In genomic region chr22:45199723-45200122, GRCh38 we compare ENCODE assay signal across 20 cellular contexts. TPM values are rescaled to one million over a fixed set of nuclear protein-coding genes. Genes with fewer than 3 reads are reported as not detected.
DNase-seq lines count a peak whose midpoint lies in the region; ATAC-seq, FAIRE-seq and TF ChIP-seq lines count a peak whose summit lies in the region.
"Had no signal": no experiment of that assay in that cellular context is flagged by ENCODE, and none has a peak within 500 bp of the region (broad histone marks: within the 10 kb centered on the region; RNA-seq: fewer than 3 reads in every experiment).

No MANE protein-coding gene starts in this region.

- H3K4me3 ChIP-seq in GM12878 (no peak overlapping the region), mesenchymal stem cell (ENCODE audit: insufficient read depth in 1 of 2, low read depth in 1 of 2, low read length in 2 of 2) (no peak overlapping the region), spleen (no peak overlapping the region)
- no peak overlapping the region for H3K4me3 ChIP-seq in CD8-positive, alpha-beta T cell (ENCODE audit: low read depth, low read length)
- H3K4me3 ChIP-seq: A549, Peyer's patch, SJCRH30 had no signal

- no peak for TF ChIP-seq RAD21 in GM12878 (IDR thresholded peaks at IDR 0.05; ENCODE audit: insufficient read depth, low read depth, low read length)

- TF ChIP-seq POLR2A in GM12878 (IDR thresholded peaks at IDR 0.05; ENCODE audit: low read depth, low read length) (no peak), spleen (IDR thresholded peaks at IDR 0.05) (no peak)

- BruUV-seq in GM12878 (replicated peaks; lab: Mats Ljungman, UMichigan): no TSS peak

- no peak overlapping the region for H2BK120ac ChIP-seq in mesenchymal stem cell (ENCODE audit: low read depth, low read length)

- H2BK12ac ChIP-seq in mesenchymal stem cell (ENCODE audit: low read length in 2 of 2): peak overlapping the region in 1 of 2 experiments; percentile 98

- no peaks in the 10 kb centered on the region for H3K4me1 Mint-ChIP-seq in CD8-positive, alpha-beta T cell (ENCODE audit: low read depth)
- peaks cover 0 to 1% of the 10 kb centered on the region in 2 donors for H3K4me1 Mint-ChIP-seq in stimulated activated naive B cell treated with anti-CD40 and anti-IgM and Interleukin-4, amounts not matched to agents 10 μg/mL and 1 μg/mL and 100 μg/mL, for 72 hours
- H3K4me1 Mint-ChIP-seq: B cell had no signal

- POLR2A ChIA-PET in GM12878 (lab: Charles Lee): no interaction called here
- POLR2A ChIA-PET in CD8-positive, alpha-beta T cell (lab: Charles Lee): interaction anchor here (1.0 kb wide), 1 partner anchor 10 kb away, joined by 3 read pairs; no protein-coding TSS in a partner anchor

- H3K9me3 Mint-ChIP-seq in CD8-positive, alpha-beta T cell: no peaks in the 10 kb centered on the region
- H3K9me3 Mint-ChIP-seq in stimulated activated naive B cell treated with anti-CD40 and anti-IgM and Interleukin-4, amounts not matched to agents 10 μg/mL and 1 μg/mL and 100 μg/mL, for 72 hours: no peaks in the 10 kb centered on the region
- H3K9me3 Mint-ChIP-seq: CD4-positive, CD25-positive, alpha-beta regulatory T cell had no signal

- H2AK5ac ChIP-seq in mesenchymal stem cell (ENCODE audit: low read length, severe bottlenecking): no peak overlapping the region

- no peaks in the 10 kb centered on the region for H3K79me2 ChIP-seq in GM12878 (ENCODE audit: control insufficient read depth, insufficient read depth, low read length)

- TF ChIP-seq CTCF in GM13976 (IDR thresholded peaks at IDR 0.05; ENCODE audit: borderline replicate concordance, control extremely low read depth, extremely low read depth, insufficient read depth, missing control alignments) (no peak), GM12878 (IDR thresholded peaks at IDR 0.05 in 2 of 3, conservative IDR thresholded peaks at IDR 0.05 in 1 of 3; ENCODE audit: control insufficient read depth in 2 of 3, extremely low read depth in 1 of 3, insufficient read depth in 1 of 3, low read depth in 3 of 3, low read length in 3 of 3) (no peak), spleen (IDR thresholded peaks at IDR 0.05 in 8 of 11, conservative IDR thresholded peaks at IDR 0.05 in 3 of 11) (no peak)
- no peak for TF ChIP-seq CTCF in CD8-positive, alpha-beta T cell (IDR thresholded peaks at IDR 0.05)

- SMC1A ChIA-PET in GM12878 (lab: Charles Lee; ENCODE audit: uncharacterized antibody, unreplicated experiment): no interaction called here

- in situ Hi-C loops in GM13976 (cut with MboI; ENCODE audit: low sequenced_read_pairs, unreplicated experiment) (no loop called here), GM12878 (cut with MboI) (no loop called here)

- H3K27me3 ChIP-seq in GM12878 (replicated peaks in 1 of 2; ENCODE audit: control insufficient read depth in 2 of 2, insufficient read depth in 2 of 2, low read length in 1 of 2) (no peaks in the 10 kb centered on the region), mesenchymal stem cell (ENCODE audit: control insufficient read depth in 1 of 2, insufficient read depth in 1 of 2, low read length in 2 of 2) (no peaks in the 10 kb centered on the region), spleen (replicated peaks in 1 of 7) (no peaks in the 10 kb centered on the region)
- no peaks in the 10 kb centered on the region for H3K27me3 ChIP-seq in CD8-positive, alpha-beta T cell (ENCODE audit: insufficient read depth, low read length)
- H3K27me3 ChIP-seq: Peyer's patch, SJCRH30 had no signal

- H3K27ac Mint-ChIP-seq in CD8-positive, alpha-beta T cell: no peak overlapping the region
- no peak overlapping the region for H3K27ac Mint-ChIP-seq in stimulated activated naive B cell treated with anti-CD40 and anti-IgM and Interleukin-4, amounts not matched to agents 10 μg/mL and 1 μg/mL and 100 μg/mL, for 72 hours
- H3K27ac Mint-ChIP-seq: B cell had no signal

- H4K8ac ChIP-seq in mesenchymal stem cell (ENCODE audit: low read length): peak overlapping the region; percentile 22

- no peak overlapping the region for H2BK5ac ChIP-seq in mesenchymal stem cell (ENCODE audit: low read depth, low read length, poor library complexity, severe bottlenecking)

- H3K18ac ChIP-seq in mesenchymal stem cell (ENCODE audit: low read depth in 1 of 2, low read length in 2 of 2): no peak overlapping the region

- H2BK15ac ChIP-seq in mesenchymal stem cell (ENCODE audit: low read depth, poor library complexity, severe bottlenecking): peak overlapping the region; percentile 56

- H3K9me3 ChIP-seq in GM12878 (replicated peaks; ENCODE audit: control insufficient read depth, insufficient read depth, low read length) (no peaks in the 10 kb centered on the region), mesenchymal stem cell (ENCODE audit: control insufficient read depth, low read length) (no peaks in the 10 kb centered on the region), spleen (no peaks in the 10 kb centered on the region)
- no peaks in the 10 kb centered on the region for H3K9me3 ChIP-seq in CD8-positive, alpha-beta T cell (ENCODE audit: low read length)
- H3K9me3 ChIP-seq: A549, Peyer's patch, SJCRH30 had no signal

- DNase-seq in GM13976 (ENCODE audit: low spot score) (peak; percentile 23), GM12878 (ENCODE audit: low read depth, low spot score) (no peak), mesenchymal stem cell (no peak), spleen (peak; percentile 53)
- DNase-seq in CD8-positive, alpha-beta T cell: no peak
- DNase-seq in stimulated activated CD4-positive, alpha-beta T cell treated with anti-CD3 and anti-CD28 coated beads, Interleukin-15, amount 100 ng/mL, for 24 hours: no peak
- DNase-seq in stimulated activated naive B cell treated with anti-CD40 and anti-IgM and Interleukin-4, amounts not matched to agents 10 μg/mL and 1 μg/mL and 100 μg/mL, for 72 hours: no peak
- DNase-seq: CD4-positive, CD25-positive, alpha-beta regulatory T cell; COR-L47; DMS79; Kasumi-1; NCI-H1694; NCI-H2081 treated with DMSO at 0.1 percent for 48 hours; NCI-H2171 treated with DMSO at 0.1 percent for 48 hours; NCI-H524 treated with DMSO at 0.1 percent for 48 hours; Peyer's patch; SJCRH30 had no signal

- WGBS in GM12878 (ENCODE audit: insufficient coverage, insufficient replicate concordance, low lambda C conversion rate, missing lambda C conversion rate): 94% methylated on average over 16 of the region's 16 CpGs
- WGBS in mesenchymal stem cell: over 99% methylated on average over 10 of the region's 16 CpGs
- WGBS in spleen, 5 donors: 92 to 96% (median 96%) methylated on average over 14 to 16 of the region's 16 CpGs

- peaks cover 16 to 53% of the 10 kb centered on the region in 2 experiments for H3K36me3 ChIP-seq in GM12878 (ENCODE audit: control insufficient read depth in 2 of 2, insufficient read depth in 2 of 2, low read length in 1 of 2)
- peaks cover 82 to 86% of the 10 kb centered on the region in 2 experiments for H3K36me3 ChIP-seq in mesenchymal stem cell (ENCODE audit: control insufficient read depth in 1 of 2, insufficient read depth in 2 of 2, low read depth in 1 of 2, low read length in 2 of 2)
- peaks cover 0 to 100% (median 88%) of the 10 kb centered on the region in 6 donors for H3K36me3 ChIP-seq in spleen
- no peaks in the 10 kb centered on the region for H3K36me3 ChIP-seq in CD8-positive, alpha-beta T cell (ENCODE audit: insufficient read depth, low read length)
- H3K36me3 ChIP-seq: SJCRH30 had no signal

- no peaks in the 10 kb centered on the region for H4K20me1 ChIP-seq in GM12878 (ENCODE audit: control insufficient read depth, insufficient read depth)

- peaks cover 65% of the 10 kb centered on the region for H3K36me3 Mint-ChIP-seq in CD8-positive, alpha-beta T cell
- peaks cover 39 to 41% of the 10 kb centered on the region in 2 donors for H3K36me3 Mint-ChIP-seq in stimulated activated naive B cell treated with anti-CD40 and anti-IgM and Interleukin-4, amounts not matched to agents 10 μg/mL and 1 μg/mL and 100 μg/mL, for 72 hours

- H3K27ac ChIP-seq in GM12878 (ENCODE audit: control insufficient read depth, insufficient read depth) (no peak overlapping the region), mesenchymal stem cell (ENCODE audit: low read length, poor library complexity, severe bottlenecking) (no peak overlapping the region), spleen (no peak overlapping the region)
- H3K27ac ChIP-seq in CD8-positive, alpha-beta T cell (ENCODE audit: low read depth, low read length): no peak overlapping the region
- H3K27ac ChIP-seq: A549, Peyer's patch had no signal

- intact Hi-C loops in GM12878 (cut with micrococcal nuclease; ENCODE audit: unreplicated experiment) (no loop called here), spleen (cut with DNase I; ENCODE audit: low total_unique reads) (no loop called here)
- intact Hi-C loops in CD8-positive, alpha-beta T cell (cut with DNase I, micrococcal nuclease): no loop called here

- RAD21 ChIA-PET in GM12878 (lab: Charles Lee; ENCODE audit: unreplicated experiment): no interaction called here

- peaks cover 14% of the 10 kb centered on the region for H3K79me1 ChIP-seq in mesenchymal stem cell (replicated peaks; ENCODE audit: low read length, poor library complexity, severe bottlenecking)

- CTCF ChIA-PET in GM12878 (lab: Yijun Ruan, JAX): no interaction called here
- CTCF ChIA-PET in CD8-positive, alpha-beta T cell (lab: Charles Lee): no interaction called here

- H3K4me3 Mint-ChIP-seq in CD8-positive, alpha-beta T cell: no peak overlapping the region
- H3K4me3 Mint-ChIP-seq in stimulated activated naive B cell treated with anti-CD40 and anti-IgM and Interleukin-4, amounts not matched to agents 10 μg/mL and 1 μg/mL and 100 μg/mL, for 72 hours: no peak overlapping the region
- H3K4me3 Mint-ChIP-seq: B cell; CD4-positive, CD25-positive, alpha-beta regulatory T cell had no signal

- no peak for ATAC-seq in GM12878
- no peak for ATAC-seq in CD8-positive, alpha-beta T cell
- no peak for ATAC-seq in stimulated activated naive B cell treated with anti-CD40 and anti-IgM and Interleukin-4, amounts not matched to agents 10 μg/mL and 1 μg/mL and 100 μg/mL, for 72 hours (replicated peaks)
- ATAC-seq: A549 had no signal

- H3K4me2 ChIP-seq in GM12878 (ENCODE audit: control insufficient read depth, insufficient read depth) (no peak overlapping the region), mesenchymal stem cell (ENCODE audit: low read length, poor library complexity, severe bottlenecking) (no peak overlapping the region)
- H3K4me2 ChIP-seq: A549 had no signal

- H3K23ac ChIP-seq in mesenchymal stem cell (ENCODE audit: low read length in 2 of 2): no peak overlapping the region

- H3K4me1 ChIP-seq in GM12878 (ENCODE audit: control insufficient read depth, insufficient read depth, low read length): no peaks in the 10 kb centered on the region
- H3K4me1 ChIP-seq in mesenchymal stem cell (ENCODE audit: control insufficient read depth, insufficient read depth, low read depth, low read length): peaks cover 26% of the 10 kb centered on the region
- no peaks in the 10 kb centered on the region for H3K4me1 ChIP-seq in spleen
- H3K4me1 ChIP-seq in CD8-positive, alpha-beta T cell (ENCODE audit: insufficient read depth, low read length): no peaks in the 10 kb centered on the region

- H3K9ac ChIP-seq in GM12878 (ENCODE audit: control insufficient read depth, insufficient read depth, low read length) (no peak overlapping the region), mesenchymal stem cell (ENCODE audit: low read length) (no peak overlapping the region)

- no peak overlapping the region for H3K4ac ChIP-seq in mesenchymal stem cell (ENCODE audit: low read depth in 1 of 2, low read length in 2 of 2)

- H3K14ac ChIP-seq in mesenchymal stem cell (ENCODE audit: low read length in 2 of 2): no peak overlapping the region

- H2AFZ ChIP-seq in GM12878 (ENCODE audit: control insufficient read depth, low read depth, low read length) (no peak overlapping the region), mesenchymal stem cell (ENCODE audit: low read depth, low read length) (no peak overlapping the region)

- H4K91ac ChIP-seq in mesenchymal stem cell (ENCODE audit: low read length): peak overlapping the region; percentile 7

- no peaks in the 10 kb centered on the region for H3K27me3 Mint-ChIP-seq in CD8-positive, alpha-beta T cell (ENCODE audit: low read depth)
- H3K27me3 Mint-ChIP-seq in stimulated activated naive B cell treated with anti-CD40 and anti-IgM and Interleukin-4, amounts not matched to agents 10 μg/mL and 1 μg/mL and 100 μg/mL, for 72 hours: no peaks in the 10 kb centered on the region
- H3K27me3 Mint-ChIP-seq: B cell; CD4-positive, CD25-positive, alpha-beta regulatory T cell had no signal

- FAIRE-seq in GM12878 (lab: Jason Lieb, UNC): no peak
- FAIRE-seq: A549, GM12891 had no signal

- TF ChIP-seq EP300 in GM12878 (IDR thresholded peaks at IDR 0.05; ENCODE audit: borderline replicate concordance in 1 of 2, control insufficient read depth in 1 of 2, low read depth in 2 of 2, low read length in 2 of 2): no peak

RNA-seq across cellular contexts. Expression of gene NUP50, which starts 36.0 kb away (rescaled TPM):
- 87.1 and 92.4 TPM in 2 replicates for total RNA-seq in GM12878 (2013; cell fraction: nucleolus; rRNA removed)
- total RNA-seq in GM12878 (2014; rRNA removed): 79.0 and 83.2 TPM in 2 replicates
- total RNA-seq in GM12878 (2014; rRNA removed; fragmentation: Illumina TruSeq; extraction: Trizol): 79.3 and 84.3 TPM in 2 replicates
- total RNA-seq in GM12878 (2021): 117 and 125 TPM in 2 replicates
- 26.3 TPM for polyA plus RNA-seq in GM12878 (2011; ENCODE audit: low read depth)
- polyA plus RNA-seq in GM12878 (2011; rRNA removed): 46.4 and 49.5 TPM in 2 replicates
- polyA plus RNA-seq in GM12878 (2011; cell fraction: cytosol; rRNA removed): 33.5 and 36.6 TPM in 2 replicates
- polyA plus RNA-seq in GM12878 (2011; cell fraction: nucleus; rRNA removed): 39.1 and 47.0 TPM in 2 replicates
- polyA plus RNA-seq in GM12878 (2012): 39.6 and 44.2 TPM in 2 replicates
- 82.5 and 91.0 TPM in 2 replicates for polyA plus RNA-seq in GM12878 (2014; fragmentation: Illumina TruSeq; extraction: Trizol)
- polyA plus RNA-seq in GM12878 (2014; fragmentation: Nextera tagmentation; extraction: Ambion mirVana): 10 to 100 TPM; 36.8 to 43.4 TPM
- 66.9 and 71.3 TPM in 2 replicates for polyA plus RNA-seq in GM12878 (2014; rRNA removed)
- polyA plus RNA-seq in GM12878 (2016; fragmentation: Nextera tagmentation; extraction: Ambion mirVana): 10 to 100 TPM; 78.7 to 89.4 TPM
- polyA minus RNA-seq in GM12878 (2011; rRNA and poly(A)+ RNA removed): 80.2 and 102 TPM in 2 replicates
- 19.0 and 23.5 TPM in 2 replicates for polyA minus RNA-seq in GM12878 (2011; cell fraction: cytosol; rRNA and poly(A)+ RNA removed)
- 29.1 and 45.1 TPM in 2 replicates for polyA minus RNA-seq in GM12878 (2011; cell fraction: nucleus; rRNA and poly(A)+ RNA removed)
- polyA plus RNA-seq in mesenchymal stem cell (2013, experiment 1 of 2): 31.3 TPM
- 31.6 TPM for polyA plus RNA-seq in mesenchymal stem cell (2013, experiment 2 of 2)
- 100 to 1,000 TPM in 2 of 7 donors, 10 to 100 TPM in 5; 85.9 to 109 (median 98.5) TPM for total RNA-seq in spleen
- 10 to 100 TPM; 16.2 to 26.4 (median 17.5) TPM for polyA plus RNA-seq in spleen
- 100 to 1,000 TPM; 133 to 134 TPM for total RNA-seq in CD8-positive, alpha-beta T cell

RNA-seq across cellular contexts. Expression of gene KIAA0930, which starts 41.0 kb away (rescaled TPM):
- total RNA-seq in GM12878 (2013; cell fraction: nucleolus; rRNA removed): 25.3 and 27.5 TPM in 2 replicates
- 99.8 and 102 TPM in 2 replicates for total RNA-seq in GM12878 (2014; rRNA removed)
- total RNA-seq in GM12878 (2014; rRNA removed; fragmentation: Illumina TruSeq; extraction: Trizol): 39.2 and 45.2 TPM in 2 replicates
- 125 and 127 TPM in 2 replicates for total RNA-seq in GM12878 (2021)
- 23.2 TPM for polyA plus RNA-seq in GM12878 (2011; ENCODE audit: low read depth)
- polyA plus RNA-seq in GM12878 (2011; rRNA removed): 38.7 and 58.2 TPM in 2 replicates
- polyA plus RNA-seq in GM12878 (2011; cell fraction: cytosol; rRNA removed): 79.0 and 81.0 TPM in 2 replicates
- polyA plus RNA-seq in GM12878 (2011; cell fraction: nucleus; rRNA removed): 65.6 and 80.7 TPM in 2 replicates
- 57.8 and 60.4 TPM in 2 replicates for polyA plus RNA-seq in GM12878 (2012)
- 13.4 and 47.4 TPM in 2 replicates for polyA plus RNA-seq in GM12878 (2014; fragmentation: Illumina TruSeq; extraction: Trizol)
- 1 to 10 TPM; 3.6 to 9.2 TPM for polyA plus RNA-seq in GM12878 (2014; fragmentation: Nextera tagmentation; extraction: Ambion mirVana)
- polyA plus RNA-seq in GM12878 (2014; rRNA removed): 114 and 120 TPM in 2 replicates
- polyA plus RNA-seq in GM12878 (2016; fragmentation: Nextera tagmentation; extraction: Ambion mirVana): 10 to 100 TPM; 14.2 to 16.3 TPM
- 26.4 and 47.9 TPM in 2 replicates for polyA minus RNA-seq in GM12878 (2011; rRNA and poly(A)+ RNA removed)
- 20.2 and 21.9 TPM in 2 replicates for polyA minus RNA-seq in GM12878 (2011; cell fraction: cytosol; rRNA and poly(A)+ RNA removed)
- polyA minus RNA-seq in GM12878 (2011; cell fraction: nucleus; rRNA and poly(A)+ RNA removed): 10.3 and 17.9 TPM in 2 replicates
- 99.4 TPM for polyA plus RNA-seq in mesenchymal stem cell (2013, experiment 1 of 2)
- 104 TPM for polyA plus RNA-seq in mesenchymal stem cell (2013, experiment 2 of 2)
- 10 to 100 TPM; 35.5 to 93.1 (median 73.7) TPM for total RNA-seq in spleen
- 10 to 100 TPM; 32.6 to 61.5 (median 46.6) TPM for polyA plus RNA-seq in spleen
- total RNA-seq in CD8-positive, alpha-beta T cell: 10 to 100 TPM in 1 of 2 experiments, 1 to 10 TPM in 1; 6.6 to 11.7 TPM

Comparison
In these comparisons a context has a peak if more than half of its experiments do, and no peak if none do; other contexts are left out.
1. DNase-seq: peak in GM13976 (single experiment) and spleen (single experiment); none in GM12878 (single experiment), mesenchymal stem cell (single experiment), CD8-positive, alpha-beta T cell (0 of 7), stimulated activated CD4-positive, alpha-beta T cell treated with anti-CD3 and anti-CD28 coated beads, Interleukin-15, amount 100 ng/mL, for 24 hours (single experiment) and stimulated activated naive B cell treated with anti-CD40 and anti-IgM and Interleukin-4, amounts not matched to agents 10 μg/mL and 1 μg/mL and 100 μg/mL, for 72 hours (single experiment).